Comparison of ENCODE assay signal across 19 cellular contexts in the genomic region with DNA sequence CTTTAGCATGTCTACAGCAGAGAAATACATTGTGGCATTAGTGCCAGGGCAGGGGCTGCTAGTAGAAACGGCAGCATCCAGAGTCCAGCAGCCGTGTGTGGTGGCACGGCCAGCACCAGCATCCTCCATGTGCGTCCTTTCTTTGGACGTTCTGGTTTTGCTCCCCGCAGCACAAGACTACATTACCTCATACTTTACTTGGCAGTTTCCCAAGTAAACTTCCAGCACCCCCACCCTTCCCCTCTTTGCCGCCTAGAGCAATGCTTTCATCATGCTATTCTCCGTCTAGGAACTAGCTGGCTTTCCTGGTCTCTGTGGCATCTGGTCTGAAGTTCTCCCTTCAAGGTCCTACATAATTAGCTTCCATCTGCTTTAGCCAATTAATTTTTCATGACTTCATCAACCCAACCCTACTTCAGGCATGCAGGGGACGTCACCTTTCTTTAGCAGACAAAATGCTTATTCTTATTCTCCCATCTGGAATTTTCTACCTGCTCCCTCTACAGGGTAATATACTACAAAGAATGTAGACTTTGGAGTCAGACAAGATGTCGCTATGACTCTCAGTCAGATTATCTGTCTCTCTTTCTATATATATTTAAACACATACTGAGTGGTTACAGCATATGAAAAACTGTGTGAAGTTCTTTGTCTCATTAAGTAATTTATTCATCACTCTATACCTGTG.
DNase-seq lines count a peak whose midpoint lies in the region; ATAC-seq, FAIRE-seq and TF ChIP-seq lines count a peak whose summit lies in the region.
"Had no signal": no experiment of that assay in that cellular context is flagged by ENCODE, and none has a peak within 500 bp of the region (broad histone marks: within the 10 kb centered on the region; RNA-seq: fewer than 3 reads in every experiment).

No MANE protein-coding gene starts in this region.

- H3K9ac ChIP-seq in fibroblast of lung (ENCODE audit: insufficient read depth, low read length), result no peak overlapping the region

- intact Hi-C loops in Calu3 (cut with micrococcal nuclease; ENCODE audit: unreplicated experiment), result loop anchor here (10.0 kb wide), 2 partner anchors 182 to 382 kb away; no protein-coding TSS in a partner anchor

- H3K27ac ChIP-seq in fibroblast of lung (ENCODE audit: insufficient read depth, low read length), result no peak overlapping the region

- no peaks in the 10 kb centered on the region for H3K36me3 ChIP-seq in fibroblast of lung (ENCODE audit: control insufficient read depth, insufficient read depth, low read length)

- no peak for FAIRE-seq in HTR-8/SVneo (lab: Jason Lieb, UNC)
- FAIRE-seq: GM19239 had no signal

- DNase-seq in Calu3 (peak; percentile 2), NCI-H82 treated with DMSO at 0.1 percent for 48 hours (lab: John Stamatoyannopoulos, UW; ENCODE audit: unreplicated experiment) (peak; percentile 24), fibroblast of lung (ENCODE audit: low read depth in 2 of 2) (peak; percentile 75 to 85), non-pigmented ciliary epithelial cell (ENCODE audit: low read depth) (peak; percentile 72), GM13976 (ENCODE audit: low spot score) (no peak), HTR-8/SVneo (ENCODE audit: insufficient read length, low spot score) (no peak)
- DNase-seq: activated naive CD8-positive, alpha-beta T cell treated with anti-CD3 and anti-CD28 coated beads, Interleukin-2, amount 50 U/mL, for 24 hours; CD4-positive, CD25-positive, alpha-beta regulatory T cell; endodermal cell; H7; immature natural killer cell; KBM-7; naive thymus-derived CD4-positive, alpha-beta T cell; NCI-H1930; PC-3; stimulated activated CD8-positive, alpha-beta memory T cell treated with anti-CD3 and anti-CD28 coated beads, Interleukin-4, amount 100 ng/mL, for 48 hours had no signal

- ATAC-seq in HG03108 (IDR thresholded peaks at IDR 0.05; ENCODE audit: unreplicated experiment) (no peak), GM18867 (IDR thresholded peaks at IDR 0.05; ENCODE audit: unreplicated experiment) (no peak)
- ATAC-seq: activated naive CD8-positive, alpha-beta T cell treated with anti-CD3 and anti-CD28 coated beads, Interleukin-2, amount 50 U/mL, for 24 hours; naive thymus-derived CD4-positive, alpha-beta T cell; PC-3 had no signal

- no TSS peak for BruUV-seq in Calu3 (replicated peaks; lab: Mats Ljungman, UMichigan)

- no peak overlapping the region for H3K4me3 Mint-ChIP-seq in Calu3 (ENCODE audit: low read depth, unreplicated experiment)
- H3K4me3 Mint-ChIP-seq: activated naive CD8-positive, alpha-beta T cell treated with anti-CD3 and anti-CD28 coated beads, Interleukin-2, amount 50 U/mL, for 24 hours; CD4-positive, CD25-positive, alpha-beta regulatory T cell; endodermal cell; immature natural killer cell; naive thymus-derived CD4-positive, alpha-beta T cell had no signal

- CTCF ChIA-PET in Calu3 (lab: Charles Lee), result no interaction called here

- H3K9me3 ChIP-seq in fibroblast of lung (ENCODE audit: control insufficient read depth, insufficient read depth, low read depth, low read length), result no peaks in the 10 kb centered on the region

- in situ Hi-C loops in GM13976 (cut with MboI; ENCODE audit: low sequenced_read_pairs, unreplicated experiment), result no loop called here

- H3K4me3 ChIP-seq in fibroblast of lung (replicated peaks in 1 of 4; ENCODE audit: control extremely low read depth in 1 of 4, insufficient read depth in 1 of 4, low read depth in 3 of 4, low read length in 4 of 4), result no peak overlapping the region

- no peak overlapping the region for H2AFZ ChIP-seq in fibroblast of lung (ENCODE audit: low read length)

- H3K79me2 ChIP-seq in fibroblast of lung (ENCODE audit: control insufficient read depth, insufficient read depth, low read length), result no peaks in the 10 kb centered on the region

- TF ChIP-seq CTCF in Calu3 (IDR thresholded peaks at IDR 0.05; ENCODE audit: unreplicated experiment), result no peak
- no peak for TF ChIP-seq CTCF in fibroblast of lung (conservative IDR thresholded peaks at IDR 0.05 in 1 of 2, IDR thresholded peaks at IDR 0.05 in 1 of 2; ENCODE audit: low read depth in 1 of 2, low read length in 2 of 2)
- no peak for TF ChIP-seq CTCF in GM13976 (IDR thresholded peaks at IDR 0.05; ENCODE audit: borderline replicate concordance, control extremely low read depth, extremely low read depth, insufficient read depth, missing control alignments)

- no peaks in the 10 kb centered on the region for H3K27me3 ChIP-seq in fibroblast of lung (ENCODE audit: control insufficient read depth, insufficient read depth, low read length)

- no peaks in the 10 kb centered on the region for H3K36me3 Mint-ChIP-seq in Calu3 (ENCODE audit: insufficient read depth, unreplicated experiment)
- H3K36me3 Mint-ChIP-seq: CD4-positive, CD25-positive, alpha-beta regulatory T cell had no signal

- H3K27me3 Mint-ChIP-seq in Calu3 (ENCODE audit: unreplicated experiment), result no peaks in the 10 kb centered on the region
- H3K27me3 Mint-ChIP-seq: activated naive CD8-positive, alpha-beta T cell treated with anti-CD3 and anti-CD28 coated beads, Interleukin-2, amount 50 U/mL, for 24 hours; CD4-positive, CD25-positive, alpha-beta regulatory T cell had no signal

- no peaks in the 10 kb centered on the region for H3K9me3 Mint-ChIP-seq in Calu3 (ENCODE audit: low read depth, unreplicated experiment)
- H3K9me3 Mint-ChIP-seq: activated naive CD8-positive, alpha-beta T cell treated with anti-CD3 and anti-CD28 coated beads, Interleukin-2, amount 50 U/mL, for 24 hours; endodermal cell; immature natural killer cell had no signal

- H3K4me1 Mint-ChIP-seq in Calu3 (ENCODE audit: low read depth, unreplicated experiment), result no peaks in the 10 kb centered on the region
- H3K4me1 Mint-ChIP-seq: activated naive CD8-positive, alpha-beta T cell treated with anti-CD3 and anti-CD28 coated beads, Interleukin-2, amount 50 U/mL, for 24 hours; CD4-positive, CD25-positive, alpha-beta regulatory T cell; endodermal cell; immature natural killer cell had no signal

- H3K4me1 ChIP-seq in fibroblast of lung (ENCODE audit: control insufficient read depth, extremely low read depth, insufficient read depth, low read length), result peaks cover 2% of the 10 kb centered on the region

- H3K4me2 ChIP-seq in fibroblast of lung (ENCODE audit: extremely low read depth, insufficient read depth, low read length), result no peak overlapping the region

- H3K27ac Mint-ChIP-seq in Calu3 (ENCODE audit: unreplicated experiment), result no peak overlapping the region
- H3K27ac Mint-ChIP-seq: activated naive CD8-positive, alpha-beta T cell treated with anti-CD3 and anti-CD28 coated beads, Interleukin-2, amount 50 U/mL, for 24 hours; CD4-positive, CD25-positive, alpha-beta regulatory T cell; endodermal cell; immature natural killer cell; naive thymus-derived CD4-positive, alpha-beta T cell had no signal

- H4K20me1 ChIP-seq in fibroblast of lung (ENCODE audit: control insufficient read depth, extremely low read depth, insufficient read depth, low read length), result no peaks in the 10 kb centered on the region

Comparison
In these comparisons a context has a peak if more than half of its experiments do, and no peak if none do; other contexts are left out.
1. DNase-seq: peak in Calu3 (single experiment), NCI-H82 treated with DMSO at 0.1 percent for 48 hours (single experiment), fibroblast of lung (2 of 2) and non-pigmented ciliary epithelial cell (single experiment); none in GM13976 (single experiment) and HTR-8/SVneo (single experiment).